In genomic region chr3:77122610-77123009, GRCh38 we compare ENCODE assay signal across 16 cellular contexts.
DNase-seq lines count a peak whose midpoint lies in the region; ATAC-seq and TF ChIP-seq lines count a peak whose summit lies in the region.
"Had no signal": no experiment of that assay in that cellular context is flagged by ENCODE, and none has a peak within 500 bp of the region (broad histone marks: within the 10 kb centered on the region; RNA-seq: fewer than 3 reads in every experiment).

No MANE protein-coding gene starts in this region.

- H3K4me2 ChIP-seq in OCI-LY1 (ENCODE audit: low read length): peak overlapping the region; percentile 53
- H3K4me2 ChIP-seq in PC-9: no peak overlapping the region
- H3K4me2 ChIP-seq in neural cell (ENCODE audit: low read length): no peak overlapping the region

- POLR2A ChIA-PET in PC-9 (lab: Charles Lee; ENCODE audit: unreplicated experiment): no interaction called here

- peak overlapping the region; percentile 63 for H2AFZ ChIP-seq in OCI-LY1 (ENCODE audit: low read length)
- peak overlapping the region; percentile 46; the same call in 1 of the 2 replicates for H2AFZ ChIP-seq in PC-9
- no peak overlapping the region for H2AFZ ChIP-seq in neural cell (ENCODE audit: low read depth, low read length)
- H2AFZ ChIP-seq: GM23248 had no signal

- DNase-seq in PC-9 (no peak), right lobe of liver (no peak), Right ventricle myocardium inferior (ENCODE audit: missing footprints) (no peak)
- no peak for DNase-seq in activated CD4-positive, CD25-positive, alpha-beta regulatory T cell treated with anti-CD3 and anti-CD28 coated beads, Interleukin-2, amount 50 U/mL, for 72 hours
- DNase-seq: C1 segment of cervical spinal cord; Calu3; CD4-positive, alpha-beta memory T cell; COR-L47; DND-41; GM23248; H7; HCEC 1CT had no signal

- H3K36me3 ChIP-seq in OCI-LY1 (ENCODE audit: insufficient read depth, low read length) (no peaks in the 10 kb centered on the region), PC-9 (ENCODE audit: low read depth) (no peaks in the 10 kb centered on the region), endocrine pancreas (ENCODE audit: control insufficient read depth, insufficient read depth, low read length) (no peaks in the 10 kb centered on the region), neural cell (ENCODE audit: insufficient read depth, low read length) (no peaks in the 10 kb centered on the region), right lobe of liver (no peaks in the 10 kb centered on the region)

- TF ChIP-seq POLR2A in right lobe of liver (IDR thresholded peaks at IDR 0.05): no peak

- no peak for TF ChIP-seq RAD21 in neural cell (conservative IDR thresholded peaks at IDR 0.05)

- H3K9me3 ChIP-seq in OCI-LY1 (ENCODE audit: low read length) (no peaks in the 10 kb centered on the region), PC-9 (ENCODE audit: insufficient read depth, low read depth) (no peaks in the 10 kb centered on the region), endocrine pancreas (ENCODE audit: control insufficient read depth, low read length) (no peaks in the 10 kb centered on the region), neural cell (ENCODE audit: low read length) (no peaks in the 10 kb centered on the region), right lobe of liver (no peaks in the 10 kb centered on the region)

- H3K9me2 ChIP-seq in OCI-LY1 (ENCODE audit: low read depth, low read length) (no peaks in the 10 kb centered on the region), PC-9 (ENCODE audit: insufficient read depth) (no peaks in the 10 kb centered on the region), neural cell (ENCODE audit: insufficient read depth, low read length) (no peaks in the 10 kb centered on the region)

- peaks cover 28% of the 10 kb centered on the region for H3K4me1 ChIP-seq in OCI-LY1 (ENCODE audit: insufficient read depth, low read length, severe bottlenecking)
- H3K4me1 ChIP-seq in PC-9 (replicated peaks; ENCODE audit: insufficient read depth): no peaks in the 10 kb centered on the region
- peaks cover 25% of the 10 kb centered on the region for H3K4me1 ChIP-seq in endocrine pancreas (ENCODE audit: control insufficient read depth, insufficient read depth, low read length)
- H3K4me1 ChIP-seq in right lobe of liver: no peaks in the 10 kb centered on the region

- H3K79me2 ChIP-seq in OCI-LY1 (ENCODE audit: insufficient read depth, low read length) (no peaks in the 10 kb centered on the region), PC-9 (ENCODE audit: low read depth) (no peaks in the 10 kb centered on the region), neural cell (replicated peaks; ENCODE audit: insufficient read depth, low read length) (no peaks in the 10 kb centered on the region)

- peak overlapping the region; percentile 17; the same call in 1 of the 2 replicates for H3K9ac ChIP-seq in OCI-LY1 (ENCODE audit: low read length)
- no peak overlapping the region for H3K9ac ChIP-seq in endocrine pancreas (ENCODE audit: control insufficient read depth, insufficient read depth, low read length)
- no peak overlapping the region for H3K9ac ChIP-seq in neural cell (ENCODE audit: low read length)
- H3K9ac ChIP-seq: GM23248 had no signal

- no peaks in the 10 kb centered on the region for H3K27me3 ChIP-seq in OCI-LY1 (ENCODE audit: insufficient read depth, low read length)
- no peaks in the 10 kb centered on the region for H3K27me3 ChIP-seq in PC-9 (ENCODE audit: insufficient read depth, low read depth)
- H3K27me3 ChIP-seq in endocrine pancreas (ENCODE audit: control insufficient read depth, insufficient read depth, low read length): no peaks in the 10 kb centered on the region
- H3K27me3 ChIP-seq in neural cell (ENCODE audit: insufficient read depth, low read depth, low read length): no peaks in the 10 kb centered on the region
- no peaks in the 10 kb centered on the region for H3K27me3 ChIP-seq in right lobe of liver

- ATAC-seq in right lobe of liver (no peak), Right ventricle myocardium inferior (no peak), HG03571 (IDR thresholded peaks at IDR 0.05; ENCODE audit: unreplicated experiment) (no peak)

- TF ChIP-seq EP300 in neural cell (conservative IDR thresholded peaks at IDR 0.05; ENCODE audit: poor library complexity, severe bottlenecking): peak; percentile 96

- intact Hi-C loops in PC-9 (cut with micrococcal nuclease; ENCODE audit: unreplicated experiment) (no loop called here), right lobe of liver (cut with DNase I) (no loop called here), Right ventricle myocardium inferior (cut with DNase I) (no loop called here)

- H3F3A ChIP-seq in OCI-LY1 (ENCODE audit: insufficient read depth, low read length): no peaks in the 10 kb centered on the region
- H3F3A ChIP-seq in PC-9 (ENCODE audit: insufficient read depth, low read depth): no peaks in the 10 kb centered on the region
- H3F3A ChIP-seq in neural cell (ENCODE audit: insufficient read depth, low read length, poor library complexity, severe bottlenecking): no peaks in the 10 kb centered on the region

- CTCF ChIA-PET in PC-9 (lab: Charles Lee): no interaction called here

- no TSS peak for BruUV-seq in PC-9 (replicated peaks; lab: Mats Ljungman, UMichigan)

- H4K20me1 ChIP-seq in OCI-LY1 (ENCODE audit: insufficient read depth, low read length): no peaks in the 10 kb centered on the region
- H4K20me1 ChIP-seq in PC-9 (ENCODE audit: insufficient read depth): no peaks in the 10 kb centered on the region
- H4K20me1 ChIP-seq in neural cell (ENCODE audit: insufficient read depth): no peaks in the 10 kb centered on the region

- 47% methylated on average over 3 of the region's 3 CpGs for WGBS in right lobe of liver (ENCODE audit: insufficient coverage, low coverage, low lambda C conversion rate, missing lambda C conversion rate)

- H3K4me3 ChIP-seq in OCI-LY1 (ENCODE audit: low read depth, low read length, poor library complexity, severe bottlenecking) (peak overlapping the region; percentile 7), PC-9 (no peak overlapping the region), endocrine pancreas (ENCODE audit: control insufficient read depth, insufficient read depth, low read length) (peak overlapping the region; percentile 82), neural cell (ENCODE audit: low read length) (no peak overlapping the region), right lobe of liver (no peak overlapping the region)
- H3K4me3 ChIP-seq: GM23248 had no signal

- H3K27ac ChIP-seq in OCI-LY1 (ENCODE audit: low read depth, low read length, poor library complexity, severe bottlenecking) (peak overlapping the region; percentile 18), PC-9 (no peak overlapping the region), neural cell (ENCODE audit: low read length) (no peak overlapping the region), right lobe of liver (no peak overlapping the region)
- H3K27ac ChIP-seq: GM23248 had no signal

- TF ChIP-seq CTCF in OCI-LY1 (IDR thresholded peaks at IDR 0.05; ENCODE audit: low read length): no peak
- TF ChIP-seq CTCF in PC-9 (conservative IDR thresholded peaks at IDR 0.05): no peak
- TF ChIP-seq CTCF in neural cell (IDR thresholded peaks at IDR 0.05; ENCODE audit: poor library complexity, severe bottlenecking): no peak
- no peak for TF ChIP-seq CTCF in right lobe of liver (IDR thresholded peaks at IDR 0.05)

TF ChIP-seq in neural cell, 6 proteins besides CTCF, POLR2A, EP300 and RAD21:
- TF ChIP-seq MXI1 (conservative IDR thresholded peaks at IDR 0.05; ENCODE audit: poor library complexity, severe bottlenecking) (no peak), SMC3 (conservative IDR thresholded peaks at IDR 0.05; ENCODE audit: poor library complexity) (no peak), REST (IDR thresholded peaks at IDR 0.05; ENCODE audit: borderline replicate concordance) (peak; percentile 69), TAF1 (IDR thresholded peaks at IDR 0.05; ENCODE audit: low read depth) (no peak), POLR2AphosphoS5 (IDR thresholded peaks at IDR 0.05) (peak; percentile 99)

Comparison
In these comparisons a context has a peak if more than half of its experiments do, and no peak if none do; other contexts are left out.
1. H3K4me3 ChIP-seq: peak in OCI-LY1 (single experiment) and endocrine pancreas (single experiment); none in PC-9 (single experiment), neural cell (single experiment) and right lobe of liver (0 of 3).